17 cellular contexts compared by ENCODE assay signal in genomic region chr1:107919953-107920352, GRCh38. TPM values are rescaled to one million over a fixed set of nuclear protein-coding genes. Genes with fewer than 3 reads are reported as not detected.
A peak's percentile ranks its signal among the peaks of the same experiment; 100 is the strongest.
DNase-seq lines count a peak whose midpoint lies in the region; ATAC-seq and TF ChIP-seq lines count a peak whose summit lies in the region.
"Had no signal": no experiment of that assay in that cellular context is flagged by ENCODE, and none has a peak within 500 bp of the region (broad histone marks: within the 10 kb centered on the region; RNA-seq: fewer than 3 reads in every experiment).

No MANE protein-coding gene starts in this region.

- no peak for ATAC-seq in WTC11
- ATAC-seq in natural killer cell treated with Interleukin-12 subunit alpha and Interleukin-12 subunit beta and Interleukin-15 and Interleukin-18, amount 100 ng/mL, for 72 hours, result peak; percentile 62 to 73
- no peak for ATAC-seq in GM18861 (IDR thresholded peaks at IDR 0.05; ENCODE audit: unreplicated experiment)
- ATAC-seq in esophagus mucosa, result no peak
- ATAC-seq: PC-3 had no signal

- DNase-seq in T-helper 2 cell treated with Interferon-gamma antibody and Interleukin-4, amounts not matched to agents 5 μg/mL and 100 μg/mL, for 36 hours (ENCODE audit: low spot score), result no peak
- DNase-seq in T-helper 2 cell (no peak), WTC11 (ENCODE audit: low spot score) (no peak), DMS 273 (lab: John Stamatoyannopoulos, UW; ENCODE audit: unreplicated experiment) (no peak)
- DNase-seq in natural killer cell treated with Interleukin-12 subunit alpha and Interleukin-12 subunit beta and Interleukin-15 and Interleukin-18, amount 100 ng/mL, for 72 hours (ENCODE audit: low spot score), result no peak
- DNase-seq: GOT3; NCI-H1694 treated with DMSO at 0.1 percent for 48 hours; NCI-H510A treated with DMSO at 0.1 percent for 48 hours; PC-3; SK-N-SH; stimulated activated CD4-positive, alpha-beta T cell treated with anti-CD3 and anti-CD28 coated beads, Interleukin-12 subunit alpha, Interleukin-12 subunit beta, amount 100 ng/mL, for 4 hours; uterus had no signal

- POLR2A ChIA-PET in WTC11 (lab: Charles Lee), result no interaction called here

- CTCF ChIA-PET in WTC11 (lab: Charles Lee), result no interaction called here

- peak overlapping the region; percentile 89 for H3K27ac ChIP-seq in KOPT-K1 (ENCODE audit: low read depth, low read length, poor library complexity, severe bottlenecking)
- H3K27ac ChIP-seq: esophagus muscularis mucosa, uterus had no signal

- peaks cover 7% of the 10 kb centered on the region for H3K9me3 ChIP-seq in KOPT-K1 (ENCODE audit: insufficient read depth, low read length, poor library complexity, severe bottlenecking)
- H3K9me3 ChIP-seq: esophagus muscularis mucosa, SK-N-SH, uterus had no signal

- peaks cover 6% of the 10 kb centered on the region for H3K9me3 Mint-ChIP-seq in T-helper 2 cell treated with Interferon-gamma antibody and Interleukin-4, amounts not matched to agents 5 μg/mL and 100 μg/mL, for 36 hours
- H3K9me3 Mint-ChIP-seq in WTC11, result 0 out of 2 replicates have a peak, but pooled peaks cover 3% of the 10 kb centered on the region
- no peaks in the 10 kb centered on the region for H3K9me3 Mint-ChIP-seq in natural killer cell treated with Interleukin-12 subunit alpha and Interleukin-12 subunit beta and Interleukin-15 and Interleukin-18, amount 100 ng/mL, for 72 hours
- H3K9me3 Mint-ChIP-seq: nephron had no signal

- H3K27ac Mint-ChIP-seq in T-helper 2 cell treated with Interferon-gamma antibody and Interleukin-4, amounts not matched to agents 5 μg/mL and 100 μg/mL, for 36 hours, result no peak overlapping the region
- H3K27ac Mint-ChIP-seq in WTC11, result 0 out of 2 replicates have a peak overlapping the region, but pooled peaks have one; percentile 52
- H3K27ac Mint-ChIP-seq in natural killer cell treated with Interleukin-12 subunit alpha and Interleukin-12 subunit beta and Interleukin-15 and Interleukin-18, amount 100 ng/mL, for 72 hours, result peak overlapping the region; percentile 61 to 73
- H3K27ac Mint-ChIP-seq: nephron had no signal

- H3K36me3 ChIP-seq in KOPT-K1 (ENCODE audit: insufficient read depth, low read length), result no peaks in the 10 kb centered on the region
- H3K36me3 ChIP-seq: esophagus muscularis mucosa, uterus had no signal

- H3K4me1 Mint-ChIP-seq in T-helper 2 cell treated with Interferon-gamma antibody and Interleukin-4, amounts not matched to agents 5 μg/mL and 100 μg/mL, for 36 hours (ENCODE audit: low read depth), result peaks cover 18% of the 10 kb centered on the region
- peaks cover 11% of the 10 kb centered on the region for H3K4me1 Mint-ChIP-seq in WTC11
- H3K4me1 Mint-ChIP-seq in natural killer cell treated with Interleukin-12 subunit alpha and Interleukin-12 subunit beta and Interleukin-15 and Interleukin-18, amount 100 ng/mL, for 72 hours (ENCODE audit: low read depth in 2 of 2), result peaks cover 43 to 75% of the 10 kb centered on the region in 2 donors

- H3K4me3 Mint-ChIP-seq in T-helper 2 cell treated with Interferon-gamma antibody and Interleukin-4, amounts not matched to agents 5 μg/mL and 100 μg/mL, for 36 hours, result peak overlapping the region; percentile 33
- no peak overlapping the region for H3K4me3 Mint-ChIP-seq in WTC11
- H3K4me3 Mint-ChIP-seq in natural killer cell treated with Interleukin-12 subunit alpha and Interleukin-12 subunit beta and Interleukin-15 and Interleukin-18, amount 100 ng/mL, for 72 hours, result peak overlapping the region; percentile 73
- H3K4me3 Mint-ChIP-seq: nephron had no signal

- no peak for TF ChIP-seq CTCF in WTC11 (IDR thresholded peaks at IDR 0.05)

- peaks cover 4% of the 10 kb centered on the region for H3K27me3 Mint-ChIP-seq in T-helper 2 cell treated with Interferon-gamma antibody and Interleukin-4, amounts not matched to agents 5 μg/mL and 100 μg/mL, for 36 hours (ENCODE audit: low read depth)
- no peaks in the 10 kb centered on the region for H3K27me3 Mint-ChIP-seq in WTC11 (ENCODE audit: low read depth)
- H3K27me3 Mint-ChIP-seq in natural killer cell treated with Interleukin-12 subunit alpha and Interleukin-12 subunit beta and Interleukin-15 and Interleukin-18, amount 100 ng/mL, for 72 hours, result no peaks in the 10 kb centered on the region

- peaks cover 12% of the 10 kb centered on the region for H3K36me3 Mint-ChIP-seq in T-helper 2 cell treated with Interferon-gamma antibody and Interleukin-4, amounts not matched to agents 5 μg/mL and 100 μg/mL, for 36 hours (ENCODE audit: low read depth)
- H3K36me3 Mint-ChIP-seq in WTC11, result 0 out of 2 replicates have a peak, but pooled peaks cover 3% of the 10 kb centered on the region
- H3K36me3 Mint-ChIP-seq in natural killer cell treated with Interleukin-12 subunit alpha and Interleukin-12 subunit beta and Interleukin-15 and Interleukin-18, amount 100 ng/mL, for 72 hours, result peaks cover 4% of the 10 kb centered on the region

TF ChIP-seq in WTC11, 78 proteins besides CTCF, POLR2A, EP300 and RAD21 (continues in another document):
- TF ChIP-seq ESRRA (CRISPR knock-in tag; IDR thresholded peaks at IDR 0.05; ENCODE audit: borderline replicate concordance) (no peak), SP1 (CRISPR knock-in tag; conservative IDR thresholded peaks at IDR 0.05) (no peak), AFF4 (CRISPR knock-in tag; IDR thresholded peaks at IDR 0.05; ENCODE audit: borderline replicate concordance) (no peak), ETV6 (CRISPR knock-in tag; IDR thresholded peaks at IDR 0.05) (no peak), HMGA2 (CRISPR knock-in tag; IDR thresholded peaks at IDR 0.05) (no peak), NR2C2 (CRISPR knock-in tag; IDR thresholded peaks at IDR 0.05) (no peak), IRF2 (CRISPR knock-in tag; IDR thresholded peaks at IDR 0.05; ENCODE audit: borderline replicate concordance, low read depth) (no peak), MAX (CRISPR knock-in tag; IDR thresholded peaks at IDR 0.05) (no peak), NFATC4 (CRISPR knock-in tag; IDR thresholded peaks at IDR 0.05) (no peak), CREM (CRISPR knock-in tag; IDR thresholded peaks at IDR 0.05) (no peak), USF2 (CRISPR knock-in tag; IDR thresholded peaks at IDR 0.05) (no peak), OVOL2 (CRISPR knock-in tag; IDR thresholded peaks at IDR 0.05; ENCODE audit: borderline replicate concordance) (no peak), ELF4 (CRISPR knock-in tag; IDR thresholded peaks at IDR 0.05; ENCODE audit: low read depth) (no peak), E2F1 (CRISPR knock-in tag; IDR thresholded peaks at IDR 0.05) (no peak)

RNA-seq across cellular contexts. Expression of gene VAV3, which starts 45.0 kb away (rescaled TPM):
- total RNA-seq in WTC11 (2021) (7.7 to 10.0 TPM (median 8.3 TPM) in 3 replicates), esophagus mucosa (50.7 TPM)
- 10 to 100 TPM; 11.6 to 14.1 TPM for total RNA-seq in natural killer cell treated with Interleukin-12 subunit alpha and Interleukin-12 subunit beta and Interleukin-15 and Interleukin-18, amount 100 ng/mL, for 72 hours

Comparison
In these comparisons a context has a peak if more than half of its experiments do, and no peak if none do; other contexts are left out.
1. ATAC-seq: peak in natural killer cell treated with Interleukin-12 subunit alpha and Interleukin-12 subunit beta and Interleukin-15 and Interleukin-18, amount 100 ng/mL, for 72 hours (2 of 2); none in WTC11 (single experiment), GM18861 (single experiment) and esophagus mucosa (single experiment).